In genomic region chr2:148615446-148615845, GRCh38 we compare ENCODE assay signal across 12 cellular contexts. TPM values are rescaled to one million over a fixed set of nuclear protein-coding genes. Genes with fewer than 3 reads are reported as not detected.
DNase-seq lines count a peak whose midpoint lies in the region; ATAC-seq and TF ChIP-seq lines count a peak whose summit lies in the region.
"Had no signal": no experiment of that assay in that cellular context is flagged by ENCODE, and none has a peak within 500 bp of the region (broad histone marks: within the 10 kb centered on the region; RNA-seq: fewer than 3 reads in every experiment).

No MANE protein-coding gene starts in this region.

- no peak overlapping the region for H3K27ac ChIP-seq in SK-N-SH (ENCODE audit: low read depth in 2 of 2, low read length in 1 of 2)
- H3K27ac ChIP-seq: A549, KMS-11 had no signal

- H4K20me1 ChIP-seq in SK-N-SH (ENCODE audit: insufficient read depth) = no peaks in the 10 kb centered on the region

- H3K36me3 ChIP-seq in SK-N-SH (replicated peaks in 1 of 2; ENCODE audit: control insufficient read depth in 1 of 2, insufficient read depth in 2 of 2, low read length in 1 of 2) = no peaks in the 10 kb centered on the region

- no peaks in the 10 kb centered on the region for H3K79me2 ChIP-seq in SK-N-SH (ENCODE audit: insufficient read depth)

- H3K27me3 Mint-ChIP-seq in type B pancreatic cell = no peaks in the 10 kb centered on the region

- no peaks in the 10 kb centered on the region for H3K27me3 ChIP-seq in SK-N-SH (ENCODE audit: insufficient read depth)

- H3K4me3 ChIP-seq in SK-N-SH (ENCODE audit: low read depth in 2 of 2, low read length in 1 of 2) = no peak overlapping the region
- H3K4me3 ChIP-seq: A549 had no signal

- peaks cover 24% of the 10 kb centered on the region for H3K4me1 Mint-ChIP-seq in type B pancreatic cell (ENCODE audit: unreplicated experiment)

- no peaks in the 10 kb centered on the region for H3K9me2 ChIP-seq in SK-N-SH

- 68% methylated on average over 3 of the region's 3 CpGs for WGBS in SK-N-SH (ENCODE audit: low lambda C conversion rate)

- POLR2A ChIA-PET in SK-N-SH (lab: Yijun Ruan, JAX) = no interaction called here

- peaks cover 4 to 19% of the 10 kb centered on the region in 2 experiments; a peak in 2 of 4 replicates for H3K4me1 ChIP-seq in SK-N-SH (ENCODE audit: control insufficient read depth in 1 of 2, insufficient read depth in 2 of 2, low read depth in 1 of 2, low read length in 1 of 2)

- TF ChIP-seq EP300 in SK-N-SH (IDR thresholded peaks at IDR 0.05; ENCODE audit: borderline replicate concordance in 1 of 2, low read depth in 1 of 2, low read length in 1 of 2) = no peak

- TF ChIP-seq RAD21 in SK-N-SH (IDR thresholded peaks at IDR 0.05; ENCODE audit: low read length) = no peak

- no peak overlapping the region for H3K4me2 ChIP-seq in SK-N-SH

- H3K36me3 Mint-ChIP-seq in type B pancreatic cell = no peaks in the 10 kb centered on the region

- peak; percentile 12 for DNase-seq in SK-N-SH
- peak; percentile 58 for DNase-seq in cerebellar cortex (ENCODE audit: low spot score)
- DNase-seq in medulla oblongata (ENCODE audit: extremely low spot score) = peak; percentile 69
- no peak for DNase-seq in type B pancreatic cell (ENCODE audit: extremely low spot score, unreplicated experiment)
- no peak for DNase-seq in SW480 (ENCODE audit: low spot score)
- no peak for DNase-seq in DMS53 treated with DMSO at 0.1 percent for 48 hours (lab: John Stamatoyannopoulos, UW; ENCODE audit: unreplicated experiment)
- DNase-seq: DND-41; stimulated activated naive CD4-positive, alpha-beta T cell treated with Interleukin-2 at 50 U/mL for 16 hours had no signal

- no peaks in the 10 kb centered on the region for H3K9me3 ChIP-seq in SK-N-SH
- H3K9me3 ChIP-seq: A549 had no signal

- ATAC-seq in SK-N-SH treated with all-trans-retinoic acid at 6 μM for 48 hours (no peak), GM18498 (IDR thresholded peaks at IDR 0.05; ENCODE audit: unreplicated experiment) (no peak)

- H3K9me3 Mint-ChIP-seq in type B pancreatic cell = peaks cover 4% of the 10 kb centered on the region

- H3K27ac Mint-ChIP-seq in type B pancreatic cell = peak overlapping the region; percentile 93

- H3K4me3 Mint-ChIP-seq in type B pancreatic cell = no peak overlapping the region

- H2AFZ ChIP-seq in SK-N-SH (ENCODE audit: low read depth) = peak overlapping the region; percentile 56; the same call in 1 of the 2 replicates

- H3F3A ChIP-seq in SK-N-SH (replicated peaks; ENCODE audit: insufficient read depth) = peaks cover 4% of the 10 kb centered on the region

- TF ChIP-seq CTCF in SK-N-SH (IDR thresholded peaks at IDR 0.05) (no peak), type B pancreatic cell (conservative IDR thresholded peaks at IDR 0.05) (no peak)

- no peak overlapping the region for H3K9ac ChIP-seq in SK-N-SH
- H3K9ac ChIP-seq: KMS-11 had no signal

- CTCF ChIA-PET in SK-N-SH (lab: Yijun Ruan, JAX) = no interaction called here

TF ChIP-seq in SK-N-SH, 30 proteins besides CTCF, POLR2A, EP300 and RAD21 (continues in another document):
- TF ChIP-seq PBX3 (IDR thresholded peaks at IDR 0.05) (no peak), IRF3 (IDR thresholded peaks at IDR 0.05; ENCODE audit: low read depth, low read length) (no peak), GATA2 (CRISPR knock-in tag; IDR thresholded peaks at IDR 0.05) (no peak), CHD2 (IDR thresholded peaks at IDR 0.05; ENCODE audit: low read length, partially characterized antibody) (no peak), MAX (IDR thresholded peaks at IDR 0.05; ENCODE audit: low read depth) (no peak), FOXJ3 (CRISPR knock-in tag; IDR thresholded peaks at IDR 0.05) (no peak), FOXM1 (IDR thresholded peaks at IDR 0.05; ENCODE audit: low read depth) (no peak), SMC3 (IDR thresholded peaks at IDR 0.05; ENCODE audit: low read depth, low read length) (no peak), RXRA (IDR thresholded peaks at IDR 0.05; ENCODE audit: borderline replicate concordance, low read depth) (no peak), EZH2phosphoT487 (IDR thresholded peaks at IDR 0.05; ENCODE audit: borderline replicate concordance, low read depth) (no peak), RFX5 (IDR thresholded peaks at IDR 0.05; ENCODE audit: low read length) (no peak), JUND (IDR thresholded peaks at IDR 0.05) (no peak), POLR2AphosphoS5 (IDR thresholded peaks at IDR 0.05; ENCODE audit: low read depth, low read length) (no peak)

TF ChIP-seq in SK-N-SH treated with all-trans-retinoic acid at 6 μM for 48 hours, 23 proteins besides CTCF, POLR2A, EP300 and RAD21 (continues in another document):
- no peak for TF ChIP-seq ZC3H10 (CRISPR knock-in tag; IDR thresholded peaks at IDR 0.05)
- no peak for TF ChIP-seq GLIS3 (CRISPR knock-in tag; IDR thresholded peaks at IDR 0.05)
- TF ChIP-seq POU6F1 (CRISPR knock-in tag; IDR thresholded peaks at IDR 0.05; ENCODE audit: borderline replicate concordance, low read depth) = no peak
- TF ChIP-seq TSHZ2 (CRISPR knock-in tag; IDR thresholded peaks at IDR 0.05) = no peak
- no peak for TF ChIP-seq ZNF70 (CRISPR knock-in tag; IDR thresholded peaks at IDR 0.05)
- TF ChIP-seq CSDC2 (CRISPR knock-in tag; IDR thresholded peaks at IDR 0.05) = no peak
- TF ChIP-seq ARNTL (CRISPR knock-in tag; IDR thresholded peaks at IDR 0.05; ENCODE audit: borderline replicate concordance, low read depth) = no peak
- TF ChIP-seq ZNF565 (CRISPR knock-in tag; conservative IDR thresholded peaks at IDR 0.05; ENCODE audit: low read depth) = no peak
- no peak for TF ChIP-seq RARB (CRISPR knock-in tag; IDR thresholded peaks at IDR 0.05)
- no peak for TF ChIP-seq ISL1 (CRISPR knock-in tag; IDR thresholded peaks at IDR 0.05)
- no peak for TF ChIP-seq CREB5 (CRISPR knock-in tag; IDR thresholded peaks at IDR 0.05; ENCODE audit: low read depth)

RNA-seq across cellular contexts. Expression of gene EPC2, which starts 29.1 kb away (rescaled TPM):
- 8.8 and 13.4 TPM in 2 replicates for polyA plus RNA-seq in SK-N-SH (2012; rRNA removed)
- 12.3 and 12.7 TPM in 2 replicates for polyA plus RNA-seq in SK-N-SH (2012; cell fraction: cytosol; rRNA removed)
- polyA plus RNA-seq in SK-N-SH (2012; cell fraction: nucleus; rRNA removed) = 4.2 and 12.6 TPM in 2 replicates
- 34.8 and 35.9 TPM in 2 replicates for total RNA-seq in type B pancreatic cell (ENCODE audit: low replicate concordance)

Comparison
In these comparisons a context has a peak if more than half of its experiments do, and no peak if none do; other contexts are left out.
1. DNase-seq: peak in SK-N-SH (single experiment), cerebellar cortex (single experiment) and medulla oblongata (single experiment); none in type B pancreatic cell (single experiment), SW480 (single experiment) and DMS53 treated with DMSO at 0.1 percent for 48 hours (single experiment).